ENCODE assay signal across 2 cellular contexts in genomic region chr4:108887034-108887433, GRCh38.
A peak's percentile ranks its signal among the peaks of the same experiment; 100 is the strongest.
TF ChIP-seq lines count a peak whose summit lies in the region.

No MANE protein-coding gene starts in this region.

TF ChIP-seq in IMR-90, 13 proteins besides CTCF, POLR2A, EP300 and RAD21:
- no peak for TF ChIP-seq ELK1 (IDR thresholded peaks at IDR 0.05; ENCODE audit: borderline replicate concordance, low read depth, low read length)
- no peak for TF ChIP-seq FOS (IDR thresholded peaks at IDR 0.05; ENCODE audit: low read depth, low read length)
- TF ChIP-seq CEBPB (IDR thresholded peaks at IDR 0.05; ENCODE audit: low read depth, low read length), result no peak
- no peak for TF ChIP-seq RFX5 (IDR thresholded peaks at IDR 0.05; ENCODE audit: low read depth, low read length)
- no peak for TF ChIP-seq RCOR1 (IDR thresholded peaks at IDR 0.05; ENCODE audit: insufficient replicate concordance, low read length)
- TF ChIP-seq CHD1 (IDR thresholded peaks at IDR 0.05; ENCODE audit: low read depth, low read length), result no peak
- no peak for TF ChIP-seq MXI1 (IDR thresholded peaks at IDR 0.05; ENCODE audit: borderline replicate concordance, low read depth, low read length)
- no peak for TF ChIP-seq SMC3 (IDR thresholded peaks at IDR 0.05; ENCODE audit: low read depth, low read length)
- no peak for TF ChIP-seq BHLHE40 (IDR thresholded peaks at IDR 0.05; ENCODE audit: low read depth, low read length)
- no peak for TF ChIP-seq MAZ (IDR thresholded peaks at IDR 0.05; ENCODE audit: borderline replicate concordance, low read depth, low read length)
- TF ChIP-seq MAFK (IDR thresholded peaks at IDR 0.05; ENCODE audit: low read depth, low read length), result no peak
- no peak for TF ChIP-seq USF2 (IDR thresholded peaks at IDR 0.05; ENCODE audit: low read depth, low read length)
- TF ChIP-seq NFE2L2 (IDR thresholded peaks at IDR 0.05; ENCODE audit: low read depth, low read length), result no peak

TF ChIP-seq in K562, 482 proteins besides CTCF, POLR2A, EP300 and RAD21:
- TF ChIP-seq C11orf30 (IDR thresholded peaks at IDR 0.05; ENCODE audit: low read depth) (peak; percentile 69), U2AF2 (optimal IDR thresholded peaks at IDR 0.05; ENCODE audit: low read depth, low read length) (no peak), ILK (tag; IDR thresholded peaks at IDR 0.05; ENCODE audit: borderline replicate concordance, low read depth) (no peak), PATZ1 (CRISPR knock-in tag; IDR thresholded peaks at IDR 0.05; ENCODE audit: borderline replicate concordance) (no peak), ZNF274 (IDR thresholded peaks at IDR 0.05; ENCODE audit: borderline replicate concordance, low read depth, low read length) (no peak), FOXK1 (CRISPR knock-in tag; IDR thresholded peaks at IDR 0.05; ENCODE audit: borderline replicate concordance) (no peak), CREM (IDR thresholded peaks at IDR 0.05; ENCODE audit: low read depth) (no peak), NFE2L1 (tag; IDR thresholded peaks at IDR 0.05; ENCODE audit: borderline replicate concordance, low read depth) (no peak), FOXJ2 (tag; IDR thresholded peaks at IDR 0.05) (no peak), ZNF395 (CRISPR knock-in tag; IDR thresholded peaks at IDR 0.05) (no peak), POLR2H (tag; IDR thresholded peaks at IDR 0.05; ENCODE audit: low read depth) (no peak), ESRRB (CRISPR knock-in tag; IDR thresholded peaks at IDR 0.05; ENCODE audit: borderline replicate concordance) (no peak), KDM2B (CRISPR knock-in tag; IDR thresholded peaks at IDR 0.05) (no peak), THAP12 (CRISPR knock-in tag; IDR thresholded peaks at IDR 0.05) (no peak), EGR1 (conservative IDR thresholded peaks at IDR 0.05) (no peak), STAT5B (CRISPR knock-in tag; IDR thresholded peaks at IDR 0.05) (no peak), HDAC8 (tag; IDR thresholded peaks at IDR 0.05) (no peak), ZNF316 (IDR thresholded peaks at IDR 0.05) (peak; percentile 79), ZNF354B (CRISPR knock-in tag; IDR thresholded peaks at IDR 0.05) (no peak), HDAC3 (IDR thresholded peaks at IDR 0.05; ENCODE audit: borderline replicate concordance, partially characterized antibody) (no peak), GATA2 (CRISPR knock-in tag; IDR thresholded peaks at IDR 0.05) (no peak), BCLAF1 (IDR thresholded peaks at IDR 0.05; ENCODE audit: borderline replicate concordance in 1 of 2, control insufficient read depth in 1 of 2, low read depth in 2 of 2, low read length in 1 of 2) (no peak), GTF2F1 (IDR thresholded peaks at IDR 0.05; ENCODE audit: low read depth, low read length) (no peak), KLF6 (CRISPR knock-in tag; IDR thresholded peaks at IDR 0.05; ENCODE audit: borderline replicate concordance) (no peak), ILF3 (IDR thresholded peaks at IDR 0.05; ENCODE audit: borderline replicate concordance) (no peak), BRD9 (IDR thresholded peaks at IDR 0.05; ENCODE audit: low read depth, partially characterized antibody) (no peak), PCBP1 (IDR thresholded peaks at IDR 0.05; ENCODE audit: low read depth, low read length, poor library complexity, severe bottlenecking) (no peak), HDAC2 (IDR thresholded peaks at IDR 0.05) (no peak), TFE3 (CRISPR knock-in tag; IDR thresholded peaks at IDR 0.05) (no peak), ZNF431 (CRISPR knock-in tag; IDR thresholded peaks at IDR 0.05) (no peak), TCFL5 (CRISPR knock-in tag; conservative IDR thresholded peaks at IDR 0.05) (no peak), ETV1 (tag; conservative IDR thresholded peaks at IDR 0.05; ENCODE audit: low read depth) (no peak), BRCA1 (IDR thresholded peaks at IDR 0.05) (no peak), BRCA1 (CRISPR knock-in tag; IDR thresholded peaks at IDR 0.05) (no peak), SAFB (IDR thresholded peaks at IDR 0.05; ENCODE audit: borderline replicate concordance, low read depth, low read length) (no peak), ZFP1 (CRISPR knock-in tag; IDR thresholded peaks at IDR 0.05) (no peak), TEAD1 (CRISPR knock-in tag; IDR thresholded peaks at IDR 0.05) (no peak), SIN3A (IDR thresholded peaks at IDR 0.05; ENCODE audit: borderline replicate concordance in 2 of 2, control insufficient read depth in 1 of 2, low read depth in 2 of 2, low read length in 2 of 2) (no peak), MAFK (IDR thresholded peaks at IDR 0.05; ENCODE audit: low read length) (peak; percentile 29; the same call in 1 of the 2 replicates), CEBPB (tag; IDR thresholded peaks at IDR 0.05) (peak; percentile 45; the same call in 1 of the 2 replicates), TCF7 (IDR thresholded peaks at IDR 0.05; ENCODE audit: borderline replicate concordance) (no peak), SMC3 (conservative IDR thresholded peaks at IDR 0.05; ENCODE audit: insufficient read depth, low read depth, low read length) (peak; percentile 10; the same call in 1 of the 2 replicates), TBL1XR1 (IDR thresholded peaks at IDR 0.05; ENCODE audit: low read length in 2 of 2) (no peak), ZNF311 (CRISPR knock-in tag; IDR thresholded peaks at IDR 0.05) (no peak), CBX1 (IDR thresholded peaks at IDR 0.05; ENCODE audit: low read depth) (no peak), MAFF (IDR thresholded peaks at IDR 0.05; ENCODE audit: low read length) (peak; percentile 28; the same call in 1 of the 2 replicates), NFE2 (IDR thresholded peaks at IDR 0.05; ENCODE audit: low read depth) (peak; percentile 78), ZBTB26 (CRISPR knock-in tag; IDR thresholded peaks at IDR 0.05) (no peak), BACH1 (tag; IDR thresholded peaks at IDR 0.05) (peak; percentile 34; the same call in 1 of the 2 replicates), TAF7 (tag; IDR thresholded peaks at IDR 0.05) (no peak), UBTF (IDR thresholded peaks at IDR 0.05; ENCODE audit: borderline replicate concordance in 1 of 2, low read depth in 2 of 2, low read length in 2 of 2) (no peak), NUFIP1 (IDR thresholded peaks at IDR 0.05; ENCODE audit: partially characterized antibody) (no peak), THAP7 (CRISPR knock-in tag; IDR thresholded peaks at IDR 0.05) (no peak), ARID2 (IDR thresholded peaks at IDR 0.05) (no peak), ZNF436 (CRISPR knock-in tag; IDR thresholded peaks at IDR 0.05) (no peak), HNRNPK (IDR thresholded peaks at IDR 0.05; ENCODE audit: low read depth, low read length, poor library complexity, severe bottlenecking) (no peak), MAFG (tag; conservative IDR thresholded peaks at IDR 0.05) (peak; percentile 59)
